18 cellular contexts compared by ENCODE assay signal in genomic region chr9:93672622-93673270, GRCh38.
DNase-seq lines count a peak whose midpoint lies in the region; ATAC-seq and TF ChIP-seq lines count a peak whose summit lies in the region.
"Had no signal": no experiment of that assay in that cellular context is flagged by ENCODE, and none has a peak within 500 bp of the region (broad histone marks: within the 10 kb centered on the region; RNA-seq: fewer than 3 reads in every experiment).

No MANE protein-coding gene starts in this region.

- WGBS in SK-N-SH (ENCODE audit: low lambda C conversion rate), result 85% methylated on average over 7 of the region's 7 CpGs
- whole genome bisulfite sequencing in mesenchymal stem cell, result 96% methylated on average over 4 of the region's 7 CpGs

- H2BK5ac ChIP-seq in mesenchymal stem cell (ENCODE audit: low read depth, low read length, poor library complexity, severe bottlenecking), result no peak overlapping the region

- H3K9ac ChIP-seq in SK-N-SH (no peak overlapping the region), DND-41 (ENCODE audit: low read depth, low read length) (no peak overlapping the region), mesenchymal stem cell (ENCODE audit: low read length) (no peak overlapping the region)

- no peaks in the 10 kb centered on the region for H3K9me3 Mint-ChIP-seq in activated CD4-positive, alpha-beta memory T cell treated with anti-CD3 and anti-CD28 coated beads, Interleukin-2, amount 10 ng/mL, durations not matched to agents 7 days and 5 days

- no peak for TF ChIP-seq RAD21 in SK-N-SH (IDR thresholded peaks at IDR 0.05; ENCODE audit: low read length)

- H3K4me3 ChIP-seq in SK-N-SH (ENCODE audit: low read depth in 2 of 2, low read length in 1 of 2) (no peak overlapping the region), DND-41 (ENCODE audit: low read depth in 1 of 2, low read length in 2 of 2) (no peak overlapping the region), mesenchymal stem cell (ENCODE audit: insufficient read depth in 1 of 2, low read depth in 1 of 2, low read length in 2 of 2) (peak overlapping the region in 1 of 2 experiments; percentile 27)
- H3K4me3 ChIP-seq: gastrocnemius medialis, pancreas, skin epidermis, tibial artery had no signal

- no peak overlapping the region for H4K91ac ChIP-seq in mesenchymal stem cell (ENCODE audit: low read length)

- H2BK120ac ChIP-seq in mesenchymal stem cell (ENCODE audit: low read depth, low read length), result no peak overlapping the region

- no peaks in the 10 kb centered on the region for H3K9me2 ChIP-seq in SK-N-SH

- H3F3A ChIP-seq in SK-N-SH (replicated peaks; ENCODE audit: insufficient read depth), result no peaks in the 10 kb centered on the region

- no peaks in the 10 kb centered on the region for H3K4me1 Mint-ChIP-seq in activated CD4-positive, alpha-beta memory T cell treated with anti-CD3 and anti-CD28 coated beads, Interleukin-2, amount 10 ng/mL, durations not matched to agents 7 days and 5 days

- H3K9me3 ChIP-seq in SK-N-SH (no peaks in the 10 kb centered on the region), DND-41 (ENCODE audit: insufficient read depth, low read length, severe bottlenecking) (no peaks in the 10 kb centered on the region), mesenchymal stem cell (ENCODE audit: control insufficient read depth, low read length) (no peaks in the 10 kb centered on the region)
- H3K9me3 ChIP-seq: gastrocnemius medialis, pancreas, tibial artery had no signal

- no peak overlapping the region for H3K4me3 Mint-ChIP-seq in activated CD4-positive, alpha-beta memory T cell treated with anti-CD3 and anti-CD28 coated beads, Interleukin-2, amount 10 ng/mL, durations not matched to agents 7 days and 5 days

- no peak overlapping the region for H4K8ac ChIP-seq in mesenchymal stem cell (ENCODE audit: low read length)

- H3K27me3 Mint-ChIP-seq in activated CD4-positive, alpha-beta memory T cell treated with anti-CD3 and anti-CD28 coated beads, Interleukin-2, amount 10 ng/mL, durations not matched to agents 7 days and 5 days, result no peaks in the 10 kb centered on the region

- H3K36me3 Mint-ChIP-seq in activated CD4-positive, alpha-beta memory T cell treated with anti-CD3 and anti-CD28 coated beads, Interleukin-2, amount 10 ng/mL, durations not matched to agents 7 days and 5 days (ENCODE audit: low read depth), result peaks cover 14% of the 10 kb centered on the region

- no peak overlapping the region for H3K23ac ChIP-seq in mesenchymal stem cell (ENCODE audit: low read length in 2 of 2)

- no peak for ATAC-seq in SK-N-SH treated with all-trans-retinoic acid at 6 μM for 48 hours
- peak; percentile 25 for ATAC-seq in DND-41 (ENCODE audit: insufficient read depth, low read depth)
- no peak for ATAC-seq in HG03460 (IDR thresholded peaks at IDR 0.05; ENCODE audit: unreplicated experiment)
- ATAC-seq in GM21825 (IDR thresholded peaks at IDR 0.05; ENCODE audit: unreplicated experiment), result no peak
- ATAC-seq: gastrocnemius medialis, pancreas had no signal

- H3K79me1 ChIP-seq in mesenchymal stem cell (replicated peaks; ENCODE audit: low read length, poor library complexity, severe bottlenecking), result no peaks in the 10 kb centered on the region

- POLR2A ChIA-PET in SK-N-SH (lab: Yijun Ruan, JAX), result no interaction called here
- POLR2A ChIA-PET in activated CD4-positive, alpha-beta memory T cell treated with anti-CD3 and anti-CD28 coated beads, Interleukin-2, amount 10 ng/mL, durations not matched to agents 7 days and 5 days (lab: Charles Lee), result no interaction called here

- H2AK5ac ChIP-seq in mesenchymal stem cell (ENCODE audit: low read length, severe bottlenecking), result no peak overlapping the region

- no peak overlapping the region for H3K18ac ChIP-seq in mesenchymal stem cell (ENCODE audit: low read depth in 1 of 2, low read length in 2 of 2)

- H4K20me1 ChIP-seq in SK-N-SH (ENCODE audit: insufficient read depth) (peaks cover 14% of the 10 kb centered on the region; the same call in 1 of the 2 replicates), DND-41 (ENCODE audit: insufficient read depth, low read length) (peaks cover 25% of the 10 kb centered on the region)

- H3K79me2 ChIP-seq in SK-N-SH (ENCODE audit: insufficient read depth) (no peaks in the 10 kb centered on the region), DND-41 (ENCODE audit: insufficient read depth, low read length) (no peaks in the 10 kb centered on the region)

- no peak overlapping the region for H2AFZ ChIP-seq in SK-N-SH (ENCODE audit: low read depth)
- no peak overlapping the region for H2AFZ ChIP-seq in DND-41 (ENCODE audit: low read depth, low read length)
- no peak overlapping the region for H2AFZ ChIP-seq in mesenchymal stem cell (ENCODE audit: low read depth, low read length)

- H3K4ac ChIP-seq in mesenchymal stem cell (ENCODE audit: low read depth in 1 of 2, low read length in 2 of 2), result no peak overlapping the region

- TF ChIP-seq CTCF in SK-N-SH (IDR thresholded peaks at IDR 0.05) (no peak), DND-41 (IDR thresholded peaks at IDR 0.05; ENCODE audit: borderline replicate concordance, extremely low read depth, low read length, poor library complexity, severe bottlenecking) (no peak)

- no peak overlapping the region for H3K4me2 ChIP-seq in SK-N-SH
- H3K4me2 ChIP-seq in DND-41 (ENCODE audit: insufficient read depth, low read length), result no peak overlapping the region
- no peak overlapping the region for H3K4me2 ChIP-seq in mesenchymal stem cell (ENCODE audit: low read length, poor library complexity, severe bottlenecking)

- no peak overlapping the region for H3K27ac Mint-ChIP-seq in activated CD4-positive, alpha-beta memory T cell treated with anti-CD3 and anti-CD28 coated beads, Interleukin-2, amount 10 ng/mL, durations not matched to agents 7 days and 5 days

- CTCF ChIA-PET in SK-N-SH (lab: Yijun Ruan, JAX), result interaction anchor here (2.4 kb wide), 1 partner anchor 10 kb away, joined by 10 read pairs; no protein-coding TSS in a partner anchor
- CTCF ChIA-PET in activated CD4-positive, alpha-beta memory T cell treated with anti-CD3 and anti-CD28 coated beads, Interleukin-2, amount 10 ng/mL, durations not matched to agents 7 days and 5 days (lab: Charles Lee), result no interaction called here

- no peak overlapping the region for H2BK12ac ChIP-seq in mesenchymal stem cell (ENCODE audit: low read length in 2 of 2)

- peaks cover 0 to 6% of the 10 kb centered on the region in 2 experiments; a peak in 1 of 4 replicates for H3K4me1 ChIP-seq in SK-N-SH (ENCODE audit: control insufficient read depth in 1 of 2, insufficient read depth in 2 of 2, low read depth in 1 of 2, low read length in 1 of 2)
- H3K4me1 ChIP-seq in DND-41 (ENCODE audit: insufficient read depth, low read length), result no peaks in the 10 kb centered on the region
- peaks cover 2% of the 10 kb centered on the region for H3K4me1 ChIP-seq in mesenchymal stem cell (ENCODE audit: control insufficient read depth, insufficient read depth, low read depth, low read length)
- H3K4me1 ChIP-seq: gastrocnemius medialis, pancreas, tibial artery had no signal

- peaks cover 0 to 12% of the 10 kb centered on the region in 2 experiments for H3K36me3 ChIP-seq in SK-N-SH (replicated peaks in 1 of 2; ENCODE audit: control insufficient read depth in 1 of 2, insufficient read depth in 2 of 2, low read length in 1 of 2)
- H3K36me3 ChIP-seq in DND-41 (ENCODE audit: insufficient read depth, low read length), result peaks cover 48% of the 10 kb centered on the region
- H3K36me3 ChIP-seq in mesenchymal stem cell (ENCODE audit: control insufficient read depth in 1 of 2, insufficient read depth in 2 of 2, low read depth in 1 of 2, low read length in 2 of 2), result peaks cover 11 to 70% of the 10 kb centered on the region in 2 experiments

- H2BK15ac ChIP-seq in mesenchymal stem cell (ENCODE audit: low read depth, poor library complexity, severe bottlenecking), result no peak overlapping the region

- H3K27ac ChIP-seq in SK-N-SH (ENCODE audit: low read depth in 2 of 2, low read length in 1 of 2) (no peak overlapping the region), DND-41 (ENCODE audit: low read length) (no peak overlapping the region), mesenchymal stem cell (ENCODE audit: low read length, poor library complexity, severe bottlenecking) (no peak overlapping the region)
- H3K27ac ChIP-seq: 22Rv1, epithelial cell of prostate, gastrocnemius medialis, pancreas, skin epidermis, tibial artery had no signal

- DNase-seq in SK-N-SH (peak; percentile 24), DND-41 (peak; percentile 3), mesenchymal stem cell (peak; percentile 2), NCI-H1092 (lab: John Stamatoyannopoulos, UW) (no peak)
- peak; percentile 12 for DNase-seq in activated CD4-positive, alpha-beta memory T cell treated with anti-CD3 and anti-CD28 coated beads, Interleukin-2, amount 10 ng/mL, durations not matched to agents 7 days and 5 days
- DNase-seq: cortex of kidney, Karpas-422, NCI-H1417, NCI-H2171 had no signal

- H3K27me3 ChIP-seq in SK-N-SH (ENCODE audit: insufficient read depth), result no peaks in the 10 kb centered on the region
- no peaks in the 10 kb centered on the region for H3K27me3 ChIP-seq in DND-41 (ENCODE audit: insufficient read depth, low read length, poor library complexity)
- H3K27me3 ChIP-seq in mesenchymal stem cell (ENCODE audit: control insufficient read depth in 1 of 2, insufficient read depth in 1 of 2, low read length in 2 of 2), result no peaks in the 10 kb centered on the region
- H3K27me3 ChIP-seq: gastrocnemius medialis, pancreas, tibial artery had no signal

- H3K14ac ChIP-seq in mesenchymal stem cell (ENCODE audit: low read length in 2 of 2), result no peak overlapping the region

- TF ChIP-seq EP300 in SK-N-SH (IDR thresholded peaks at IDR 0.05; ENCODE audit: borderline replicate concordance in 1 of 2, low read depth in 1 of 2, low read length in 1 of 2), result no peak

TF ChIP-seq in SK-N-SH, 30 proteins besides CTCF, POLR2A, EP300 and RAD21 (continues in another document):
- TF ChIP-seq RXRA (IDR thresholded peaks at IDR 0.05; ENCODE audit: borderline replicate concordance, low read depth) (no peak), MXI1 (IDR thresholded peaks at IDR 0.05; ENCODE audit: low read depth, low read length) (no peak)

TF ChIP-seq in SK-N-SH treated with all-trans-retinoic acid at 6 μM for 48 hours, 23 proteins besides CTCF, POLR2A, EP300 and RAD21 (continues in another document):
- TF ChIP-seq, protein P1, sequence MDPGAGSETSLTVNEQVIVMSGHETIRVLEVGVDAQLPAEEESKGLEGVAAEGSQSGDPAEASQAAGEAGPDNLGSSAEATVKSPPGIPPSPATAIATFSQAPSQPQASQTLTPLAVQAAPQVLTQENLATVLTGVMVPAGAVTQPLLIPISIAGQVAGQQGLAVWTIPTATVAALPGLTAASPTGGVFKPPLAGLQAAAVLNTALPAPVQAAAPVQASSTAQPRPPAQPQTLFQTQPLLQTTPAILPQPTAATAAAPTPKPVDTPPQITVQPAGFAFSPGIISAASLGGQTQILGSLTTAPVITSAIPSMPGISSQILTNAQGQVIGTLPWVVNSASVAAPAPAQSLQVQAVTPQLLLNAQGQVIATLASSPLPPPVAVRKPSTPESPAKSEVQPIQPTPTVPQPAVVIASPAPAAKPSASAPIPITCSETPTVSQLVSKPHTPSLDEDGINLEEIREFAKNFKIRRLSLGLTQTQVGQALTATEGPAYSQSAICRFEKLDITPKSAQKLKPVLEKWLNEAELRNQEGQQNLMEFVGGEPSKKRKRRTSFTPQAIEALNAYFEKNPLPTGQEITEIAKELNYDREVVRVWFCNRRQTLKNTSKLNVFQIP (CRISPR knock-in tag; IDR thresholded peaks at IDR 0.05; ENCODE audit: borderline replicate concordance, low read depth), result no peak
- TF ChIP-seq ZFP3 (CRISPR knock-in tag; IDR thresholded peaks at IDR 0.05) (no peak), BACH2 (CRISPR knock-in tag; IDR thresholded peaks at IDR 0.05; ENCODE audit: borderline replicate concordance) (no peak)
